In genomic region chr5:178349607-178350353, GRCh38 we compare ENCODE assay signal across 18 cellular contexts.
"Had no signal": no experiment of that assay in that cellular context is flagged by ENCODE, and none has a peak within 500 bp of the region (broad histone marks: within the 10 kb centered on the region; RNA-seq: fewer than 3 reads in every experiment).

No MANE protein-coding gene starts in this region.

- H2AFZ ChIP-seq: parathyroid adenoma had no signal

- H3K4me3 ChIP-seq: left lung, skin epidermis had no signal

- DNase-seq: activated CD4-positive, CD25-positive, alpha-beta regulatory T cell treated with anti-CD3 and anti-CD28 coated beads, Interleukin-2, amount 50 U/mL, for 72 hours; activated naive CD4-positive, alpha-beta T cell; activated naive CD8-positive, alpha-beta T cell treated with anti-CD3 and anti-CD28 coated beads, Interleukin-2, amount 10 ng/mL, durations not matched to agents 7 days and 5 days; brain microvascular endothelial cell; cortex of kidney; erythroblast; hippocampal formation; retina; stimulated activated CD4-positive, alpha-beta T cell treated with anti-CD3 and anti-CD28 coated beads, Interleukin-15, amount 100 ng/mL, for 24 hours; stimulated activated CD4-positive, alpha-beta T cell treated with anti-CD3 and anti-CD28 coated beads, Interleukin-4, amount 100 ng/mL, for 24 hours; stimulated activated CD8-positive, alpha-beta memory T cell treated with anti-CD3 and anti-CD28 coated beads, Interleukin-4, amount 100 ng/mL, for 48 hours; stimulated activated naive CD4-positive, alpha-beta T cell treated with Interleukin-2 at 50 U/mL for 16 hours; substantia nigra; T-helper 1 cell; T1000 had no signal

- H3K27ac ChIP-seq: brain microvascular endothelial cell, left lung, parathyroid adenoma, skin epidermis had no signal

- H3K4me1 ChIP-seq: parathyroid adenoma had no signal

- H3K9ac ChIP-seq: parathyroid adenoma had no signal

- H3K36me3 ChIP-seq: brain microvascular endothelial cell, left lung had no signal

- H3K27me3 ChIP-seq: brain microvascular endothelial cell, left lung had no signal

- H3K9me3 ChIP-seq: left lung had no signal

- H3K79me2 ChIP-seq: parathyroid adenoma had no signal
